ENCODE assay signal across 8 cellular contexts in the genomic region with DNA sequence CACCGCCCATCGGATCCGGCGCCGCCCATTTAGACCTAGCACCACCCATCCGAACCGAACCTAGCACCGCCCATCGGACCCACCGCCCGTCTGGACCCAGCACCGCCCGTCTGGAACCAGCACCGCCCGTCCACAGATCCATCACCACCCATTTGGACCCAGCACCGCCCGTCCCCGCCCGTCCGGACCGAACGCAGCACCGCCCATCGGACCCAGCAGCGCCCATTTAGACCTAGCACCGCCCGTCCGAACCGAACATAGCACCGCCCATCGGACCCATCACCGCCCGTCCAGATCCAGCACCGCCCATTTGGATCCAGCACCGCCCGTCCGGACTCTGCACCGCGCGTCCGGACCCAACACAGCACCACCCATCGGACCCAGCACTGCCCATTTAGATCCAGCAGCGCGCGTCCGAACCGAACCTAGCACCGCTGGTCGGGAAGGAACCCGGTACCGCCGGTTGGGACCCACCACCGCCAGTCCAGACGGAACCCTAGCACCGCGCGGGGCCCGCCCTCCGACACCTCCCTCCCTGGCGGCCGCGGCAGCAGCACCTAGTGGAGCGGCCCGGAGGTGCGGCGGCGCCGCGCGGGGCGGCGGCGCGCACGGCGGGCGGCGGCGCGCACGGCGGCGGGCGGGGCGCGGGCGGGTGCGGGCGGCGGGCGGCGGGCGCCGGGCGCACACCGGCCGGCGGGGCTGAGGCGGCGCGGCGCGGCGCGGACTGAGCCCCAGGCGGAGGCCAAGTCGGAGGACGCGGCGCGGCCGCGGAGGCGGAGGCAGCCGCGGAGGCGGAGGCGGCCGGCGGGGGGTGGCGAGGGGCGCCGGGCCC. TPM values are rescaled to one million over a fixed set of nuclear protein-coding genes. Genes with fewer than 3 reads are reported as not detected.
A peak's percentile ranks its signal among the peaks of the same experiment; 100 is the strongest.
DNase-seq lines count a peak whose midpoint lies in the region; ATAC-seq and TF ChIP-seq lines count a peak whose summit lies in the region.

A gene with protein sequence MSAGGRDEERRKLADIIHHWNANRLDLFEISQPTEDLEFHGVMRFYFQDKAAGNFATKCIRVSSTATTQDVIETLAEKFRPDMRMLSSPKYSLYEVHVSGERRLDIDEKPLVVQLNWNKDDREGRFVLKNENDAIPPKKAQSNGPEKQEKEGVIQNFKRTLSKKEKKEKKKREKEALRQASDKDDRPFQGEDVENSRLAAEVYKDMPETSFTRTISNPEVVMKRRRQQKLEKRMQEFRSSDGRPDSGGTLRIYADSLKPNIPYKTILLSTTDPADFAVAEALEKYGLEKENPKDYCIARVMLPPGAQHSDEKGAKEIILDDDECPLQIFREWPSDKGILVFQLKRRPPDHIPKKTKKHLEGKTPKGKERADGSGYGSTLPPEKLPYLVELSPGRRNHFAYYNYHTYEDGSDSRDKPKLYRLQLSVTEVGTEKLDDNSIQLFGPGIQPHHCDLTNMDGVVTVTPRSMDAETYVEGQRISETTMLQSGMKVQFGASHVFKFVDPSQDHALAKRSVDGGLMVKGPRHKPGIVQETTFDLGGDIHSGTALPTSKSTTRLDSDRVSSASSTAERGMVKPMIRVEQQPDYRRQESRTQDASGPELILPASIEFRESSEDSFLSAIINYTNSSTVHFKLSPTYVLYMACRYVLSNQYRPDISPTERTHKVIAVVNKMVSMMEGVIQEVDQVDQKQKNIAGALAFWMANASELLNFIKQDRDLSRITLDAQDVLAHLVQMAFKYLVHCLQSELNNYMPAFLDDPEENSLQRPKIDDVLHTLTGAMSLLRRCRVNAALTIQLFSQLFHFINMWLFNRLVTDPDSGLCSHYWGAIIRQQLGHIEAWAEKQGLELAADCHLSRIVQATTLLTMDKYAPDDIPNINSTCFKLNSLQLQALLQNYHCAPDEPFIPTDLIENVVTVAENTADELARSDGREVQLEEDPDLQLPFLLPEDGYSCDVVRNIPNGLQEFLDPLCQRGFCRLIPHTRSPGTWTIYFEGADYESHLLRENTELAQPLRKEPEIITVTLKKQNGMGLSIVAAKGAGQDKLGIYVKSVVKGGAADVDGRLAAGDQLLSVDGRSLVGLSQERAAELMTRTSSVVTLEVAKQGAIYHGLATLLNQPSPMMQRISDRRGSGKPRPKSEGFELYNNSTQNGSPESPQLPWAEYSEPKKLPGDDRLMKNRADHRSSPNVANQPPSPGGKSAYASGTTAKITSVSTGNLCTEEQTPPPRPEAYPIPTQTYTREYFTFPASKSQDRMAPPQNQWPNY (N-terminal part only) (plus strand): TSS at position 682 of the 832 bp plus-strand sequence. CDS start 222 bp downstream, outside the sequence.

- H3K9me3 Mint-ChIP-seq in CD4-positive, CD25-positive, alpha-beta regulatory T cell: peaks cover 0 to 2% (median 0%) of the 10 kb centered on the region in 7 donors
- no peaks in the 10 kb centered on the region for H3K9me3 Mint-ChIP-seq in activated naive CD4-positive, alpha-beta T cell treated with anti-CD3 and anti-CD28 coated beads for 36 hours

- TF ChIP-seq CTCF in tibial artery (IDR thresholded peaks at IDR 0.05): peak; percentile 40 to 68

- ATAC-seq in CD4-positive, CD25-positive, alpha-beta regulatory T cell (ENCODE audit: low read depth in 2 of 2): peak; percentile 89 to 90
- ATAC-seq in GM19395 (IDR thresholded peaks at IDR 0.05; ENCODE audit: unreplicated experiment) (peak; percentile 62), HG03460 (IDR thresholded peaks at IDR 0.05; ENCODE audit: unreplicated experiment) (peak; percentile 68)

- CTCF ChIA-PET in activated naive CD4-positive, alpha-beta T cell treated with anti-CD3 and anti-CD28 coated beads for 36 hours (lab: Charles Lee): no interaction called here

- H3K36me3 Mint-ChIP-seq in CD4-positive, CD25-positive, alpha-beta regulatory T cell: no peaks in the 10 kb centered on the region
- H3K36me3 Mint-ChIP-seq in activated naive CD4-positive, alpha-beta T cell treated with anti-CD3 and anti-CD28 coated beads for 36 hours (ENCODE audit: low read depth): peaks cover 3% of the 10 kb centered on the region

- peaks cover 22% of the 10 kb centered on the region for H3K27me3 ChIP-seq in CD4-positive, CD25-positive, alpha-beta regulatory T cell (ENCODE audit: control insufficient read depth, insufficient read depth, low read length)
- H3K27me3 ChIP-seq in SJCRH30 (no peaks in the 10 kb centered on the region), tibial artery (no peaks in the 10 kb centered on the region)

- H3K27me3 Mint-ChIP-seq in CD4-positive, CD25-positive, alpha-beta regulatory T cell: peaks cover 62% of the 10 kb centered on the region
- peaks cover 60% of the 10 kb centered on the region for H3K27me3 Mint-ChIP-seq in activated naive CD4-positive, alpha-beta T cell treated with anti-CD3 and anti-CD28 coated beads for 36 hours (ENCODE audit: low read depth)

- peak within 1 kb of the TSS; percentile 72 for H3K4me3 ChIP-seq in CD4-positive, CD25-positive, alpha-beta regulatory T cell (ENCODE audit: low read depth, low read length)
- H3K4me3 ChIP-seq in SJCRH30: peak within 1 kb of the TSS; percentile 91
- peak within 1 kb of the TSS; percentile 58 to 82 for H3K4me3 ChIP-seq in tibial artery

- H3K27ac ChIP-seq in CD4-positive, CD25-positive, alpha-beta regulatory T cell (ENCODE audit: insufficient read depth, low read length, poor library complexity, severe bottlenecking): no peak within 1 kb of the TSS
- H3K27ac ChIP-seq in SJCRH30: peak within 1 kb of the TSS; percentile 45
- peak within 1 kb of the TSS; percentile 50 to 59 for H3K27ac ChIP-seq in tibial artery

- H3K9me3 ChIP-seq in CD4-positive, CD25-positive, alpha-beta regulatory T cell (ENCODE audit: control insufficient read depth in 2 of 2, low read length in 2 of 2): no peaks in the 10 kb centered on the region
- no peaks in the 10 kb centered on the region for H3K9me3 ChIP-seq in SJCRH30 (replicated peaks)
- no peaks in the 10 kb centered on the region for H3K9me3 ChIP-seq in tibial artery

- H3K4me1 ChIP-seq in CD4-positive, CD25-positive, alpha-beta regulatory T cell (ENCODE audit: control insufficient read depth, insufficient read depth, low read length, poor library complexity, severe bottlenecking): peaks cover 17% of the 10 kb centered on the region
- H3K4me1 ChIP-seq in SJCRH30 (0 out of 2 replicates have a peak, but pooled peaks cover 2% of the 10 kb centered on the region), tibial artery (peaks cover 0 to 23% (median 16%) of the 10 kb centered on the region in 4 donors)

- DNase-seq in CD4-positive, CD25-positive, alpha-beta regulatory T cell: peak; percentile 48 to 69 (median 50)
- peak; percentile 47 to 64 for DNase-seq in SJCRH30
- DNase-seq in activated naive CD4-positive, alpha-beta T cell treated with anti-CD3 and anti-CD28 coated beads for 36 hours: peak; percentile 69
- peak; percentile 72 for DNase-seq in globus pallidus (ENCODE audit: low spot score)
- DNase-seq in occipital lobe (lab: John Stamatoyannopoulos, UW): peak; percentile 77
- peak; percentile 67 to 83 for DNase-seq in tibial artery

- intact Hi-C loops in activated naive CD4-positive, alpha-beta T cell treated with anti-CD3 and anti-CD28 coated beads for 36 hours (cut with micrococcal nuclease): loop anchor here (5.0 kb wide), 1 partner anchor 129 kb away; no protein-coding TSS in a partner anchor
- intact Hi-C loops in tibial artery (cut with DNase I; ENCODE audit: low total_unique reads): no loop called here

- peak within 1 kb of the TSS; percentile 42 to 80 (median 76) for H3K27ac Mint-ChIP-seq in CD4-positive, CD25-positive, alpha-beta regulatory T cell
- no peak within 1 kb of the TSS for H3K27ac Mint-ChIP-seq in activated naive CD4-positive, alpha-beta T cell treated with anti-CD3 and anti-CD28 coated beads for 36 hours

- no peaks in the 10 kb centered on the region for H3K36me3 ChIP-seq in CD4-positive, CD25-positive, alpha-beta regulatory T cell (ENCODE audit: control insufficient read depth, insufficient read depth, low read length)
- H3K36me3 ChIP-seq in SJCRH30 (no peaks in the 10 kb centered on the region), tibial artery (no peaks in the 10 kb centered on the region)

- peak within 1 kb of the TSS; percentile 87 to 96 (median 91) for H3K4me3 Mint-ChIP-seq in CD4-positive, CD25-positive, alpha-beta regulatory T cell
- peak within 1 kb of the TSS; percentile 79 for H3K4me3 Mint-ChIP-seq in activated naive CD4-positive, alpha-beta T cell treated with anti-CD3 and anti-CD28 coated beads for 36 hours

- H3K4me1 Mint-ChIP-seq in CD4-positive, CD25-positive, alpha-beta regulatory T cell: peaks cover 16 to 50% (median 28%) of the 10 kb centered on the region in 4 donors
- peaks cover 20% of the 10 kb centered on the region for H3K4me1 Mint-ChIP-seq in activated naive CD4-positive, alpha-beta T cell treated with anti-CD3 and anti-CD28 coated beads for 36 hours (ENCODE audit: low read depth)

RNA-seq across cellular contexts. Expression of the gene that starts here (rescaled TPM):
- total RNA-seq in CD4-positive, CD25-positive, alpha-beta regulatory T cell: 39.9 TPM
- 1 to 10 TPM; 2.0 to 3.8 (median 2.7) TPM for polyA plus RNA-seq in CD4-positive, CD25-positive, alpha-beta regulatory T cell
- 64.5 and 75.0 TPM in 2 replicates for total RNA-seq in SJCRH30 (2014; rRNA removed; shearing (Covaris generic))
- total RNA-seq in activated naive CD4-positive, alpha-beta T cell treated with anti-CD3 and anti-CD28 coated beads for 36 hours: 10 to 100 TPM; 12.5 to 13.9 TPM
- 237 TPM for total RNA-seq in occipital lobe
